ENCODE assay signal across 1 cellular context in genomic region chr3:20222274-20222673, GRCh38.
TF ChIP-seq lines count a peak whose summit lies in the region.

No MANE protein-coding gene starts in this region.

TF ChIP-seq in GM12891, 5 proteins besides CTCF, POLR2A, EP300 and RAD21 (continued from another document):
- TF ChIP-seq POLR2AphosphoS5 (IDR thresholded peaks at IDR 0.05; ENCODE audit: low read depth, low read length): no peak
- no peak for TF ChIP-seq SPI1 (IDR thresholded peaks at IDR 0.05; ENCODE audit: low read depth, low read length)
- no peak for TF ChIP-seq PAX5 (IDR thresholded peaks at IDR 0.05; ENCODE audit: insufficient read depth, low read length, severe bottlenecking)
- TF ChIP-seq POU2F2 (IDR thresholded peaks at IDR 0.05; ENCODE audit: low read depth, low read length): no peak
